Comparison of ENCODE assay signal across 2 cellular contexts in the genomic region with DNA sequence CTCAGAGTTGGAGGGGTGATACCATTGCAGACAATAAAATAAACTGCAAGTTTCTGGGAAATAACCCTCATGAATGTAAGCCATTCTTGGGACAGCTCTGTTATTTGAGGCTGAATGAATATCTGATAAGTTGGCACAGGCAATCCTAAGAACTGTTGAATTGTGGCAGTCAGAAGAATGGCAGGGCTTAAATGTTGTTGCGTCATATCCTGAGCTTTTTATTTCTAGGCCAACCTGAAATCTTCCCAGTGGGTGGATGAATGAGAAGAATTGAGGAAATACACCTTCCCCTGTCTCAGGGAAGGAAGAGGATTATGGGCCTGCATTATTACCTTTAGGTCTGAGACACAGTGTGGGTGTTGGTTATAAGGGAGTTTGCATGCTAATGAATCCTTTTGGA.
TF ChIP-seq lines count a peak whose summit lies in the region.

No MANE protein-coding gene starts in this region.

TF ChIP-seq in HepG2, 621 proteins besides CTCF, POLR2A, EP300 and RAD21:
- TF ChIP-seq, protein P1, sequence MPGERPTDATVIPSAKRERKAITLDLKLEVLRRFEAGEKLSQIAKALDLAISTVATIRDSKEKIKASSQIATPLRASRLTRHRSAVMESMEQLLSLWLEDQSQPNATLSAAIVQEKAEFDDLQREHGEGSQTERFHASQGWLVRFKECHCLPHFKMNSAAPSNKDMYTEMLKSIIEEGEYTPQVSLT (CRISPR knock-in tag; IDR thresholded peaks at IDR 0.05; ENCODE audit: borderline replicate concordance, low read depth): no peak
- TF ChIP-seq CEBPB (IDR thresholded peaks at IDR 0.05; ENCODE audit: borderline replicate concordance, low read depth, low read length): peak; percentile 71

TF ChIP-seq in K562, 482 proteins besides CTCF, POLR2A, EP300 and RAD21:
- TF ChIP-seq, protein P2, sequence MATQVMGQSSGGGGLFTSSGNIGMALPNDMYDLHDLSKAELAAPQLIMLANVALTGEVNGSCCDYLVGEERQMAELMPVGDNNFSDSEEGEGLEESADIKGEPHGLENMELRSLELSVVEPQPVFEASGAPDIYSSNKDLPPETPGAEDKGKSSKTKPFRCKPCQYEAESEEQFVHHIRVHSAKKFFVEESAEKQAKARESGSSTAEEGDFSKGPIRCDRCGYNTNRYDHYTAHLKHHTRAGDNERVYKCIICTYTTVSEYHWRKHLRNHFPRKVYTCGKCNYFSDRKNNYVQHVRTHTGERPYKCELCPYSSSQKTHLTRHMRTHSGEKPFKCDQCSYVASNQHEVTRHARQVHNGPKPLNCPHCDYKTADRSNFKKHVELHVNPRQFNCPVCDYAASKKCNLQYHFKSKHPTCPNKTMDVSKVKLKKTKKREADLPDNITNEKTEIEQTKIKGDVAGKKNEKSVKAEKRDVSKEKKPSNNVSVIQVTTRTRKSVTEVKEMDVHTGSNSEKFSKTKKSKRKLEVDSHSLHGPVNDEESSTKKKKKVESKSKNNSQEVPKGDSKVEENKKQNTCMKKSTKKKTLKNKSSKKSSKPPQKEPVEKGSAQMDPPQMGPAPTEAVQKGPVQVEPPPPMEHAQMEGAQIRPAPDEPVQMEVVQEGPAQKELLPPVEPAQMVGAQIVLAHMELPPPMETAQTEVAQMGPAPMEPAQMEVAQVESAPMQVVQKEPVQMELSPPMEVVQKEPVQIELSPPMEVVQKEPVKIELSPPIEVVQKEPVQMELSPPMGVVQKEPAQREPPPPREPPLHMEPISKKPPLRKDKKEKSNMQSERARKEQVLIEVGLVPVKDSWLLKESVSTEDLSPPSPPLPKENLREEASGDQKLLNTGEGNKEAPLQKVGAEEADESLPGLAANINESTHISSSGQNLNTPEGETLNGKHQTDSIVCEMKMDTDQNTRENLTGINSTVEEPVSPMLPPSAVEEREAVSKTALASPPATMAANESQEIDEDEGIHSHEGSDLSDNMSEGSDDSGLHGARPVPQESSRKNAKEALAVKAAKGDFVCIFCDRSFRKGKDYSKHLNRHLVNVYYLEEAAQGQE (CRISPR knock-in tag; IDR thresholded peaks at IDR 0.05; ENCODE audit: low read depth): no peak
- TF ChIP-seq YBX1 (IDR thresholded peaks at IDR 0.05): no peak
- TF ChIP-seq ZNF561 (CRISPR knock-in tag; conservative IDR thresholded peaks at IDR 0.05): no peak
- no peak for TF ChIP-seq ZNF75A (CRISPR knock-in tag; IDR thresholded peaks at IDR 0.05)
- TF ChIP-seq ZNF696 (CRISPR knock-in tag; conservative IDR thresholded peaks at IDR 0.05): no peak
- TF ChIP-seq CEBPG (CRISPR knock-in tag; IDR thresholded peaks at IDR 0.05): 0 out of 2 replicates have a peak, but pooled peaks have one; percentile 40
- peak; percentile 38 to 84; a peak in 3 of 4 replicates for TF ChIP-seq CEBPG (tag; conservative IDR thresholded peaks at IDR 0.05 in 1 of 2, IDR thresholded peaks at IDR 0.05 in 1 of 2)
- TF ChIP-seq, protein P3, sequence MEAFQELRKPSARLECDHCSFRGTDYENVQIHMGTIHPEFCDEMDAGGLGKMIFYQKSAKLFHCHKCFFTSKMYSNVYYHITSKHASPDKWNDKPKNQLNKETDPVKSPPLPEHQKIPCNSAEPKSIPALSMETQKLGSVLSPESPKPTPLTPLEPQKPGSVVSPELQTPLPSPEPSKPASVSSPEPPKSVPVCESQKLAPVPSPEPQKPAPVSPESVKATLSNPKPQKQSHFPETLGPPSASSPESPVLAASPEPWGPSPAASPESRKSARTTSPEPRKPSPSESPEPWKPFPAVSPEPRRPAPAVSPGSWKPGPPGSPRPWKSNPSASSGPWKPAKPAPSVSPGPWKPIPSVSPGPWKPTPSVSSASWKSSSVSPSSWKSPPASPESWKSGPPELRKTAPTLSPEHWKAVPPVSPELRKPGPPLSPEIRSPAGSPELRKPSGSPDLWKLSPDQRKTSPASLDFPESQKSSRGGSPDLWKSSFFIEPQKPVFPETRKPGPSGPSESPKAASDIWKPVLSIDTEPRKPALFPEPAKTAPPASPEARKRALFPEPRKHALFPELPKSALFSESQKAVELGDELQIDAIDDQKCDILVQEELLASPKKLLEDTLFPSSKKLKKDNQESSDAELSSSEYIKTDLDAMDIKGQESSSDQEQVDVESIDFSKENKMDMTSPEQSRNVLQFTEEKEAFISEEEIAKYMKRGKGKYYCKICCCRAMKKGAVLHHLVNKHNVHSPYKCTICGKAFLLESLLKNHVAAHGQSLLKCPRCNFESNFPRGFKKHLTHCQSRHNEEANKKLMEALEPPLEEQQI (IDR thresholded peaks at IDR 0.05): no peak
- TF ChIP-seq, protein P4, sequence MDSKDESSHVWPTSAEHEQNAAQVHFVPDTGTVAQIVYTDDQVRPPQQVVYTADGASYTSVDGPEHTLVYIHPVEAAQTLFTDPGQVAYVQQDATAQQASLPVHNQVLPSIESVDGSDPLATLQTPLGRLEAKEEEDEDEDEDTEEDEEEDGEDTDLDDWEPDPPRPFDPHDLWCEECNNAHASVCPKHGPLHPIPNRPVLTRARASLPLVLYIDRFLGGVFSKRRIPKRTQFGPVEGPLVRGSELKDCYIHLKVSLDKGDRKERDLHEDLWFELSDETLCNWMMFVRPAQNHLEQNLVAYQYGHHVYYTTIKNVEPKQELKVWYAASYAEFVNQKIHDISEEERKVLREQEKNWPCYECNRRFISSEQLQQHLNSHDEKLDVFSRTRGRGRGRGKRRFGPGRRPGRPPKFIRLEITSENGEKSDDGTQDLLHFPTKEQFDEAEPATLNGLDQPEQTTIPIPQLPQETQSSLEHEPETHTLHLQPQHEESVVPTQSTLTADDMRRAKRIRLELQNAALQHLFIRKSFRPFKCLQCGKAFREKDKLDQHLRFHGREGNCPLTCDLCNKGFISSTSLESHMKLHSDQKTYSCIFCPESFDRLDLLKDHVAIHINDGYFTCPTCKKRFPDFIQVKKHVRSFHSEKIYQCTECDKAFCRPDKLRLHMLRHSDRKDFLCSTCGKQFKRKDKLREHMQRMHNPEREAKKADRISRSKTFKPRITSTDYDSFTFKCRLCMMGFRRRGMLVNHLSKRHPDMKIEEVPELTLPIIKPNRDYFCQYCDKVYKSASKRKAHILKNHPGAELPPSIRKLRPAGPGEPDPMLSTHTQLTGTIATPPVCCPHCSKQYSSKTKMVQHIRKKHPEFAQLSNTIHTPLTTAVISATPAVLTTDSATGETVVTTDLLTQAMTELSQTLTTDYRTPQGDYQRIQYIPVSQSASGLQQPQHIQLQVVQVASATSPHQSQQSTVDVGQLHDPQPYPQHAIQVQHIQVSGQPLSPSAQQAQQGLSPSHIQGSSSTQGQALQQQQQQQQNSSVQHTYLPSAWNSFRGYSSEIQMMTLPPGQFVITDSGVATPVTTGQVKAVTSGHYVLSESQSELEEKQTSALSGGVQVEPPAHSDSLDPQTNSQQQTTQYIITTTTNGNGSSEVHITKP (IDR thresholded peaks at IDR 0.05; ENCODE audit: partially characterized antibody): no peak
- peak; percentile 68 for TF ChIP-seq CEBPB (tag; IDR thresholded peaks at IDR 0.05)
- no peak for TF ChIP-seq ZNF140 (CRISPR knock-in tag; IDR thresholded peaks at IDR 0.05)
